Comparison of ENCODE assay signal across 11 cellular contexts in the genomic region with DNA sequence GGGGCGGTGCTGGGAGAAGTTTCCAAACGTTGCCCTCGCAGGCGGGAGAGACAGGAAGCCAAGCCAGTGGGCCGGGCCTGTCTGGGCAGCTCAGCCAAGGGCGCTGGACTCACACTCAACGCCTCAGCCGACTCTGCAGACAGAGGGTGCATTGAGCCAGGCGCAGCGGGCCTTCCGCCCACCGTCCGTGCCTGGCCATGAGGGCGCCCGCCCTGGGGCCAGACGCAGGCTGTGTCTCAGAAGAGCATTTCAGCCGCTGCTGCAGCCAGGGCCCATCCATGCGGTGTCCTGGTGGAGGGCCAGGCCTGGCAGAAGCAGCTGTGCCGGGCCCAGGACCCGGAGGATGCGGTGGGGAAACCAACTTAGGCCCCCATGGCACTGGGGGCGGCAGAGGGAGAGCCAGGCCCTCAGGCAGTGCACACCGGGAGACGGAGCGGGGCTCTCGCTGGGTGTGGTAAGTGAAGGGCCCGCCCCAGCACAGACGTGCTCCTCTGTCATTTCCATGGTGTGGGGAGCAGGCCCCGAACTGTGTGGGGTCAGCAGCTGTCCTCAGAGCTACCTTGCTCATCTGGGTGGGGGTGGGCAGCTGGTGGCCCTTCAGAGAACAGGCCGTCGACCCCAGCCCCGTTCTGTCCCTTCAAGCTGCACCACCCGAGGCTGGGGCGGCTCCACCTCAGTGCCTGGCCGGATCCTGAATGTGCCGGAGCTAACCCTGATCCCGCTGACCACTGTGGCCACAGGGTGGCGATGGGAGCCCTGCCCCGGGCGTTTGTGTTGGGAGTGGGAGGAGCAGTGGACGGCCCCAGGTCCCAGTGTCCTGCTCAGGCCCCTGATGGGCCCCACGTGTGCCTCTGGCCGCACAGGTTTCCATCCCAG. TPM values are rescaled to one million over a fixed set of nuclear protein-coding genes. Genes with fewer than 3 reads are reported as not detected.
DNase-seq lines count a peak whose midpoint lies in the region; ATAC-seq and TF ChIP-seq lines count a peak whose summit lies in the region.
"Had no signal": no experiment of that assay in that cellular context is flagged by ENCODE, and none has a peak within 500 bp of the region (broad histone marks: within the 10 kb centered on the region; RNA-seq: fewer than 3 reads in every experiment).

No MANE protein-coding gene starts in this region.

- H3K9me3 ChIP-seq in PC-9 (ENCODE audit: insufficient read depth, low read depth) (no peaks in the 10 kb centered on the region), mesodermal cell (ENCODE audit: control insufficient read depth, low read length) (no peaks in the 10 kb centered on the region)
- H3K9me3 ChIP-seq: neutrophil had no signal

- intact Hi-C loops in PC-9 (cut with micrococcal nuclease; ENCODE audit: unreplicated experiment): loop anchor here (1.0 to 10.0 kb wide), 3 partner anchors 18 to 139 kb away; a partner anchor contains a TSS
- intact Hi-C loops in natural killer cell (cut with micrococcal nuclease): no loop called here

- H3K4me3 ChIP-seq in PC-9 (no peak overlapping the region), epithelial cell of proximal tubule (ENCODE audit: low read depth, low read length) (no peak overlapping the region), mesodermal cell (ENCODE audit: extremely low read depth, insufficient read depth, low read length, poor library complexity, severe bottlenecking) (no peak overlapping the region)

- no peak overlapping the region for H3K27ac Mint-ChIP-seq in natural killer cell

- CTCF ChIA-PET in PC-9 (lab: Charles Lee): interaction anchor here (0.6 to 1.6 kb wide), 11 partner anchors 8 to 651 kb away, joined by 3 to 19 read pairs (median 5); a partner anchor contains a TSS

- no peaks in the 10 kb centered on the region for H3K9me2 ChIP-seq in PC-9 (ENCODE audit: insufficient read depth)

- H3K36me3 Mint-ChIP-seq in natural killer cell: no peaks in the 10 kb centered on the region

- no peak overlapping the region for H2AFZ ChIP-seq in PC-9

- H3K27ac ChIP-seq in PC-9 (no peak overlapping the region), mesodermal cell (ENCODE audit: low read depth, low read length, severe bottlenecking) (peak overlapping the region; percentile 6)
- H3K27ac ChIP-seq: C4-2B, neutrophil had no signal

- no TSS peak for BruUV-seq in PC-9 (replicated peaks; lab: Mats Ljungman, UMichigan)

- no peaks in the 10 kb centered on the region for H3K27me3 ChIP-seq in PC-9 (ENCODE audit: insufficient read depth, low read depth)
- H3K27me3 ChIP-seq: neutrophil had no signal

- peak; percentile 58; the same call in 1 of the 2 replicates for TF ChIP-seq CTCF in PC-9 (conservative IDR thresholded peaks at IDR 0.05)
- TF ChIP-seq CTCF in epithelial cell of proximal tubule (conservative IDR thresholded peaks at IDR 0.05; ENCODE audit: low read depth, low read length): peak; percentile 63
- TF ChIP-seq CTCF in natural killer cell (IDR thresholded peaks at IDR 0.05): no peak

- 67 to 76% methylated on average over 37 to 41 of the region's 43 CpGs for WGBS in mesodermal cell (ENCODE audit: insufficient coverage in 2 of 2), 2 experiments

- no peaks in the 10 kb centered on the region for H4K20me1 ChIP-seq in PC-9 (ENCODE audit: insufficient read depth)

- POLR2A ChIA-PET in PC-9 (lab: Charles Lee; ENCODE audit: unreplicated experiment): interaction anchor here (0.6 to 1.3 kb wide), 3 partner anchors 17 to 49 kb away, joined by 3 to 11 read pairs (median 8); no protein-coding TSS in a partner anchor

- DNase-seq in ACHN (peak; percentile 53), PC-9 (peak; percentile 52 to 87), epithelial cell of proximal tubule (ENCODE audit: low read depth) (no peak), natural killer cell (no peak), T-helper 1 cell (no peak)
- no peak for DNase-seq in activated CD4-positive, alpha-beta T cell treated with anti-CD3 and anti-CD28 coated beads for 48 hours

- no peaks in the 10 kb centered on the region for H3K36me3 ChIP-seq in PC-9 (ENCODE audit: low read depth)
- peaks cover 26% of the 10 kb centered on the region for H3K36me3 ChIP-seq in mesodermal cell (ENCODE audit: control insufficient read depth, insufficient read depth, low read length)
- H3K36me3 ChIP-seq: neutrophil had no signal

- H3F3A ChIP-seq in PC-9 (ENCODE audit: insufficient read depth, low read depth): peaks cover 5% of the 10 kb centered on the region; the same call in 1 of the 2 replicates

- no peaks in the 10 kb centered on the region for H3K79me2 ChIP-seq in PC-9 (ENCODE audit: low read depth)

- no peaks in the 10 kb centered on the region for H3K27me3 Mint-ChIP-seq in natural killer cell (ENCODE audit: low read depth in 2 of 2)

- H3K4me1 ChIP-seq in PC-9 (replicated peaks; ENCODE audit: insufficient read depth) (peaks cover 7% of the 10 kb centered on the region; the same call in 1 of the 2 replicates), mesodermal cell (ENCODE audit: control insufficient read depth, insufficient read depth, low read length, poor library complexity, severe bottlenecking) (peaks cover 17% of the 10 kb centered on the region)

- H3K4me1 Mint-ChIP-seq in natural killer cell: no peaks in the 10 kb centered on the region

- in situ Hi-C loops in ACHN (cut with HindIII; ENCODE audit: low pct_ligation_motif_present, low pct_unique_long_range_greater_than_20kb, low sequenced_read_pairs): no loop called here

- no peak for ATAC-seq in HG03025 (IDR thresholded peaks at IDR 0.05; ENCODE audit: low FRiP score, unreplicated experiment)
- ATAC-seq in natural killer cell: no peak

- H3K4me3 Mint-ChIP-seq in natural killer cell: no peak overlapping the region

- no peaks in the 10 kb centered on the region for H3K9me3 Mint-ChIP-seq in natural killer cell

- H3K4me2 ChIP-seq in PC-9: peak overlapping the region; percentile 62

RNA-seq across cellular contexts. Expression of a gene that starts 18.0 kb away (rescaled TPM):
- 9.1 and 19.1 TPM in 2 replicates for total RNA-seq in PC-9 (2021)
- 67.2 and 73.6 TPM in 2 replicates for total RNA-seq in epithelial cell of proximal tubule
- polyA plus RNA-seq in mesodermal cell (2013, experiment 1 of 2): 13.4 TPM
- 10.4 TPM for polyA plus RNA-seq in mesodermal cell (2013, experiment 2 of 2)
- 10 to 100 TPM; 24.6 to 34.8 (median 28.9) TPM for total RNA-seq in natural killer cell

RNA-seq across cellular contexts. Expression of a gene that starts 18.2 kb away (rescaled TPM):
- total RNA-seq in PC-9 (2021): 5.5 and 9.5 TPM in 2 replicates
- total RNA-seq in epithelial cell of proximal tubule: 21.1 and 28.2 TPM in 2 replicates
- 47.8 TPM for polyA plus RNA-seq in mesodermal cell (2013, experiment 1 of 2)
- polyA plus RNA-seq in mesodermal cell (2013, experiment 2 of 2): 38.3 TPM
- 1 to 10 TPM; 2.6 to 4.2 (median 3.4) TPM for total RNA-seq in natural killer cell

RNA-seq across cellular contexts. Expression of a gene that starts 27.9 kb away (rescaled TPM):
- total RNA-seq in PC-9 (2021): 13.6 and 14.0 TPM in 2 replicates
- total RNA-seq in epithelial cell of proximal tubule: 1.2 and 1.4 TPM in 2 replicates
- polyA plus RNA-seq in mesodermal cell (2013, experiment 1 of 2): 0.37 TPM
- 0.40 TPM for polyA plus RNA-seq in mesodermal cell (2013, experiment 2 of 2)
- total RNA-seq in natural killer cell: 1 to 10 TPM; 1.6 to 4.2 (median 4.0) TPM

RNA-seq across cellular contexts. Expression of a gene that starts 41.6 kb away (rescaled TPM):
- total RNA-seq in PC-9 (2021): 2.7 and 5.2 TPM in 2 replicates
- total RNA-seq in epithelial cell of proximal tubule: 0.75 TPM in 1 of 2 replicates, not detected in the other
- polyA plus RNA-seq in mesodermal cell (2013, experiment 1 of 2): not detected
- not detected for polyA plus RNA-seq in mesodermal cell (2013, experiment 2 of 2)
- total RNA-seq in natural killer cell: under 1 TPM in 1 of 3 donors, not detected in 2; 0.18 TPM
- total RNA-seq: activated CD8-positive, alpha-beta memory T cell treated with anti-CD3 and anti-CD28 coated beads for 36 hours had no signal

RNA-seq across cellular contexts. Expression of a gene that starts 54.5 kb away (rescaled TPM):
- total RNA-seq in PC-9 (2021): 13.3 and 14.4 TPM in 2 replicates
- 15.0 and 22.4 TPM in 2 replicates for total RNA-seq in epithelial cell of proximal tubule
- polyA plus RNA-seq in mesodermal cell (2013, experiment 1 of 2): 11.4 TPM
- polyA plus RNA-seq in mesodermal cell (2013, experiment 2 of 2): 10.1 TPM
- 10 to 100 TPM in 1 of 3 donors, 1 to 10 TPM in 2; 9.0 to 11.3 (median 9.4) TPM for total RNA-seq in natural killer cell

Comparison
In these comparisons a context has a peak if more than half of its experiments do, and no peak if none do; other contexts are left out.
1. DNase-seq: peak in ACHN (single experiment) and PC-9 (2 of 2); none in epithelial cell of proximal tubule (single experiment), activated CD4-positive, alpha-beta T cell treated with anti-CD3 and anti-CD28 coated beads for 48 hours (single experiment), natural killer cell (single experiment) and T-helper 1 cell (0 of 5).